ENCODE assay signal across 8 cellular contexts in genomic region chr6:37141291-37142046, GRCh38. TPM values are rescaled to one million over a fixed set of nuclear protein-coding genes. Genes with fewer than 3 reads are reported as not detected.
DNase-seq lines count a peak whose midpoint lies in the region; ATAC-seq and TF ChIP-seq lines count a peak whose summit lies in the region.

No MANE protein-coding gene starts in this region.

- POLR2A ChIA-PET in WTC11 (lab: Charles Lee) = interaction anchor here (0.7 to 10.4 kb wide), 14 partner anchors 10 to 124 kb away, joined by 3 to 183 read pairs (median 4); partner anchors contain the start of gene PIM1

- H3K9me3 Mint-ChIP-seq in WTC11 = peaks cover 5% of the 10 kb centered on the region

- CTCF ChIA-PET in WTC11 (lab: Charles Lee) = interaction anchor here (0.7 to 2.6 kb wide), 8 partner anchors 15 to 561 kb away, joined by 3 to 13 read pairs (median 6); partner anchors contain the start of gene PIM1

- peak; percentile 78 for DNase-seq in A172 (ENCODE audit: low spot score)
- peak; percentile 50 for DNase-seq in H4 (ENCODE audit: low spot score)
- DNase-seq in WTC11 (ENCODE audit: low spot score) = peak; percentile 58
- DNase-seq in COLO829 (ENCODE audit: low spot score) = no peak

- peak overlapping the region; percentile 59 for H3K4me3 Mint-ChIP-seq in WTC11

- peaks cover 42% of the 10 kb centered on the region for H3K4me1 ChIP-seq in iPS-20b (ENCODE audit: insufficient read depth, low read length)

- H3K9me3 ChIP-seq in iPS-20b (ENCODE audit: insufficient read depth, low read depth, low read length) = no peaks in the 10 kb centered on the region

- TF ChIP-seq CTCF in WTC11 (IDR thresholded peaks at IDR 0.05) = no peak

- no peaks in the 10 kb centered on the region for H3K36me3 ChIP-seq in iPS-20b (ENCODE audit: insufficient read depth, low read depth, low read length)

- H3K27ac ChIP-seq in iPS-20b (ENCODE audit: low read length) = peak overlapping the region; percentile 50

- peaks cover 72% of the 10 kb centered on the region for H3K4me1 Mint-ChIP-seq in WTC11

- no peaks in the 10 kb centered on the region for H3K27me3 Mint-ChIP-seq in WTC11 (ENCODE audit: low read depth)

- no peaks in the 10 kb centered on the region for H3K27me3 ChIP-seq in iPS-20b (ENCODE audit: insufficient read depth, low read length)

- no peaks in the 10 kb centered on the region; the same call in 1 of the 2 replicates for H3K36me3 Mint-ChIP-seq in WTC11

- peak overlapping the region; percentile 67 for H3K9ac ChIP-seq in iPS-20b (ENCODE audit: low read depth, low read length)

- ATAC-seq in WTC11 (peak; percentile 51), GM18520 (IDR thresholded peaks at IDR 0.05; ENCODE audit: unreplicated experiment) (no peak), GM21367 (IDR thresholded peaks at IDR 0.05; ENCODE audit: unreplicated experiment) (no peak), GM19455 (IDR thresholded peaks at IDR 0.05; ENCODE audit: unreplicated experiment) (no peak)

- H3K4me3 ChIP-seq in iPS-20b (ENCODE audit: low read length) = peak overlapping the region; percentile 53

- peak overlapping the region; percentile 100 for H3K27ac Mint-ChIP-seq in WTC11

TF ChIP-seq in WTC11, 78 proteins besides CTCF, POLR2A, EP300 and RAD21:
- peak; percentile 89; the same call in 1 of the 2 replicates for TF ChIP-seq ETV6 (CRISPR knock-in tag; IDR thresholded peaks at IDR 0.05)
- 0 out of 2 replicates have a peak, but pooled peaks have one; percentile 72 for TF ChIP-seq ZMAT4 (CRISPR knock-in tag; IDR thresholded peaks at IDR 0.05)
- TF ChIP-seq SP1 (CRISPR knock-in tag; conservative IDR thresholded peaks at IDR 0.05) = 0 out of 2 replicates have a peak, but pooled peaks have one; percentile 43
- TF ChIP-seq GTF2I (CRISPR knock-in tag; conservative IDR thresholded peaks at IDR 0.05) = no peak
- no peak for TF ChIP-seq ZBTB43 (CRISPR knock-in tag; IDR thresholded peaks at IDR 0.05)
- 0 out of 2 replicates have a peak, but pooled peaks have one; percentile 47 for TF ChIP-seq ZNF416 (CRISPR knock-in tag; IDR thresholded peaks at IDR 0.05)
- TF ChIP-seq TEAD1 (CRISPR knock-in tag; IDR thresholded peaks at IDR 0.05) = peak; percentile 95; the same call in 1 of the 2 replicates
- no peak for TF ChIP-seq STAT6 (CRISPR knock-in tag; conservative IDR thresholded peaks at IDR 0.05; ENCODE audit: low read depth)
- TF ChIP-seq FOXP4 (CRISPR knock-in tag; IDR thresholded peaks at IDR 0.05) = peak; percentile 89; the same call in 1 of the 2 replicates
- no peak for TF ChIP-seq ARID4B (CRISPR knock-in tag; IDR thresholded peaks at IDR 0.05; ENCODE audit: borderline replicate concordance)
- TF ChIP-seq FOXK1 (CRISPR knock-in tag; IDR thresholded peaks at IDR 0.05) = peak; percentile 80

RNA-seq across cellular contexts. Expression of gene PIM1, which starts 28.5 kb away (rescaled TPM):
- total RNA-seq in A172 (2014; rRNA removed; shearing (Covaris generic)) = 10.6 and 20.7 TPM in 2 replicates
- 9.2 and 12.3 TPM in 2 replicates for total RNA-seq in H4 (2014; rRNA removed; shearing (Covaris generic))
- total RNA-seq in WTC11 (2021) = 64.7 to 81.2 TPM (median 78.1 TPM) in 3 replicates
